ENCODE assay signal across 17 cellular contexts in genomic region chr17:41705271-41705991, GRCh38. TPM values are rescaled to one million over a fixed set of nuclear protein-coding genes. Genes with fewer than 3 reads are reported as not detected.
A peak's percentile ranks its signal among the peaks of the same experiment; 100 is the strongest.
DNase-seq lines count a peak whose midpoint lies in the region; ATAC-seq, FAIRE-seq and TF ChIP-seq lines count a peak whose summit lies in the region.
"Had no signal": no experiment of that assay in that cellular context is flagged by ENCODE, and none has a peak within 500 bp of the region (broad histone marks: within the 10 kb centered on the region; RNA-seq: fewer than 3 reads in every experiment).

No MANE protein-coding gene starts in this region.

- no peak overlapping the region for H3K4me3 ChIP-seq in cardiac fibroblast (replicated peaks in 1 of 2; ENCODE audit: low read depth in 2 of 2, low read length in 2 of 2)
- H3K4me3 ChIP-seq in HepG2 (replicated peaks in 1 of 3; ENCODE audit: insufficient read depth in 1 of 3, low read depth in 2 of 3, low read length in 3 of 3): peak overlapping the region in 2 of 3 experiments; percentile 8 to 29; a peak in 2 of 6 replicates
- H3K4me3 ChIP-seq in mucosa of descending colon: no peak overlapping the region
- H3K4me3 ChIP-seq in CD8-positive, alpha-beta memory T cell (ENCODE audit: low read length): no peak overlapping the region

- TF ChIP-seq CTCF in cardiac fibroblast (IDR thresholded peaks at IDR 0.05; ENCODE audit: low read depth, low read length) (no peak), HepG2 (CRISPR knock-in tag; IDR thresholded peaks at IDR 0.05) (no peak), GM13977 (IDR thresholded peaks at IDR 0.05; ENCODE audit: extremely low read depth, insufficient read depth, missing control alignments) (no peak), mucosa of descending colon (IDR thresholded peaks at IDR 0.05) (no peak)

- TF ChIP-seq RAD21 in HepG2 (CRISPR knock-in tag; IDR thresholded peaks at IDR 0.05): no peak

- CTCF ChIA-PET in activated naive CD4-positive, alpha-beta T cell treated with anti-CD3 and anti-CD28 coated beads, Interleukin-2, amount 10 ng/mL, durations not matched to agents 7 days and 5 days (lab: Charles Lee): interaction anchor here (2.1 kb wide), 1 partner anchor 9 kb away, joined by 8 read pairs; no protein-coding TSS in a partner anchor
- CTCF ChIA-PET in HepG2 (lab: Yijun Ruan, JAX; ENCODE audit: low intra/inter-chr PET ratio, low total read pairs): no interaction called here
- CTCF ChIA-PET in CD8-positive, alpha-beta memory T cell (lab: Charles Lee): interaction anchor here (6.0 kb wide), 1 partner anchor 10 kb away, joined by 35 read pairs; no protein-coding TSS in a partner anchor

- peaks cover 0 to 32% of the 10 kb centered on the region in 2 experiments; a peak in 3 of 5 replicates for H3K27me3 ChIP-seq in HepG2 (ENCODE audit: control insufficient read depth in 1 of 2, insufficient read depth in 2 of 2, low read length in 2 of 2)
- no peaks in the 10 kb centered on the region for H3K27me3 ChIP-seq in CD8-positive, alpha-beta memory T cell (ENCODE audit: insufficient read depth, low read length, poor library complexity, severe bottlenecking)

- TF ChIP-seq POLR2A in HepG2 (IDR thresholded peaks at IDR 0.05; ENCODE audit: insufficient read depth in 1 of 2, low read depth in 2 of 2, low read length in 2 of 2): no peak

- H3K9ac ChIP-seq in HepG2 (ENCODE audit: insufficient read depth, low read depth, low read length): no peak overlapping the region; the same call in 1 of the 2 replicates

- BruUV-seq in HepG2 (replicated peaks; lab: Mats Ljungman, UMichigan): no TSS peak

- TF ChIP-seq EP300 in HepG2 (IDR thresholded peaks at IDR 0.05; ENCODE audit: low read depth in 2 of 2, low read length in 2 of 2) (no peak), HepG2 (CRISPR knock-in tag; IDR thresholded peaks at IDR 0.05; ENCODE audit: borderline replicate concordance) (no peak)

- intact Hi-C loops in HepG2 (cut with micrococcal nuclease; ENCODE audit: unreplicated experiment) (no loop called here), mucosa of descending colon (cut with DNase I, micrococcal nuclease) (no loop called here)

- H3K27me3 Mint-ChIP-seq in activated naive CD4-positive, alpha-beta T cell treated with anti-CD3 and anti-CD28 coated beads, Interleukin-2, amount 50 U/mL, for 24 hours: no peaks in the 10 kb centered on the region
- H3K27me3 Mint-ChIP-seq in activated naive CD4-positive, alpha-beta T cell treated with anti-CD3 and anti-CD28 coated beads, Interleukin-2, amount 10 ng/mL, durations not matched to agents 7 days and 5 days: peaks cover 38% of the 10 kb centered on the region
- peaks cover 3 to 14% of the 10 kb centered on the region in 2 donors for H3K27me3 Mint-ChIP-seq in CD8-positive, alpha-beta memory T cell

- no peaks in the 10 kb centered on the region for H3K79me2 ChIP-seq in HepG2 (ENCODE audit: insufficient read depth, low read length)

- POLR2A ChIA-PET in HepG2 (lab: Yijun Ruan, JAX): interaction anchor here (0.8 to 5.2 kb wide), 4 partner anchors 9 to 106 kb away, joined by 5 to 82 read pairs (median 13); partner anchors contain the start of genes EIF1 and P3H4
- POLR2A ChIA-PET in CD8-positive, alpha-beta memory T cell (lab: Charles Lee): interaction anchor here (0.6 kb wide), 3 partner anchors 27 to 125 kb away, joined by 3 to 6 read pairs (median 5); no protein-coding TSS in a partner anchor

- ATAC-seq in HepG2 (peak; percentile 37), mucosa of descending colon (no peak), HG03469 (IDR thresholded peaks at IDR 0.05; ENCODE audit: unreplicated experiment) (no peak)

- H3K9me3 ChIP-seq in HepG2 (ENCODE audit: low read length) (no peaks in the 10 kb centered on the region), mucosa of descending colon (no peaks in the 10 kb centered on the region)
- no peaks in the 10 kb centered on the region for H3K9me3 ChIP-seq in CD8-positive, alpha-beta memory T cell (ENCODE audit: low read length)

- no peaks in the 10 kb centered on the region for H3K9me3 Mint-ChIP-seq in activated naive CD4-positive, alpha-beta T cell treated with anti-CD3 and anti-CD28 coated beads, Interleukin-2, amount 50 U/mL, for 24 hours
- H3K9me3 Mint-ChIP-seq in activated naive CD4-positive, alpha-beta T cell treated with anti-CD3 and anti-CD28 coated beads, Interleukin-2, amount 10 ng/mL, durations not matched to agents 7 days and 5 days: no peaks in the 10 kb centered on the region
- H3K9me3 Mint-ChIP-seq in CD8-positive, alpha-beta memory T cell: no peaks in the 10 kb centered on the region

- H3K4me1 ChIP-seq in HepG2 (ENCODE audit: insufficient read depth, low read length) (peaks cover 35% of the 10 kb centered on the region), mucosa of descending colon (ENCODE audit: low read depth) (no peaks in the 10 kb centered on the region)
- H3K4me1 ChIP-seq in CD8-positive, alpha-beta memory T cell (ENCODE audit: insufficient read depth, low read length): no peaks in the 10 kb centered on the region

- H4K20me1 ChIP-seq in HepG2 (ENCODE audit: insufficient read depth, low read length): no peaks in the 10 kb centered on the region

- H3K4me1 Mint-ChIP-seq in activated naive CD4-positive, alpha-beta T cell treated with anti-CD3 and anti-CD28 coated beads, Interleukin-2, amount 50 U/mL, for 24 hours: peaks cover 1% of the 10 kb centered on the region
- no peaks in the 10 kb centered on the region for H3K4me1 Mint-ChIP-seq in activated naive CD4-positive, alpha-beta T cell treated with anti-CD3 and anti-CD28 coated beads, Interleukin-2, amount 10 ng/mL, durations not matched to agents 7 days and 5 days
- H3K4me1 Mint-ChIP-seq in CD8-positive, alpha-beta memory T cell: peaks cover 0 to 5% (median 0%) of the 10 kb centered on the region in 3 donors

- no peak overlapping the region for H3K4me3 Mint-ChIP-seq in activated naive CD4-positive, alpha-beta T cell treated with anti-CD3 and anti-CD28 coated beads, Interleukin-2, amount 50 U/mL, for 24 hours
- H3K4me3 Mint-ChIP-seq in activated naive CD4-positive, alpha-beta T cell treated with anti-CD3 and anti-CD28 coated beads, Interleukin-2, amount 10 ng/mL, durations not matched to agents 7 days and 5 days: no peak overlapping the region
- no peak overlapping the region for H3K4me3 Mint-ChIP-seq in CD8-positive, alpha-beta memory T cell

- peak overlapping the region; percentile 61 for H3K4me2 ChIP-seq in HepG2 (ENCODE audit: low read depth, low read length)

- H3K27ac Mint-ChIP-seq in activated naive CD4-positive, alpha-beta T cell treated with anti-CD3 and anti-CD28 coated beads, Interleukin-2, amount 50 U/mL, for 24 hours: peak overlapping the region; percentile 20
- no peak overlapping the region for H3K27ac Mint-ChIP-seq in activated naive CD4-positive, alpha-beta T cell treated with anti-CD3 and anti-CD28 coated beads, Interleukin-2, amount 10 ng/mL, durations not matched to agents 7 days and 5 days
- no peak overlapping the region for H3K27ac Mint-ChIP-seq in CD8-positive, alpha-beta memory T cell

- H3K36me3 Mint-ChIP-seq in activated naive CD4-positive, alpha-beta T cell treated with anti-CD3 and anti-CD28 coated beads, Interleukin-2, amount 50 U/mL, for 24 hours: no peaks in the 10 kb centered on the region
- no peaks in the 10 kb centered on the region for H3K36me3 Mint-ChIP-seq in activated naive CD4-positive, alpha-beta T cell treated with anti-CD3 and anti-CD28 coated beads, Interleukin-2, amount 10 ng/mL, durations not matched to agents 7 days and 5 days
- H3K36me3 Mint-ChIP-seq in CD8-positive, alpha-beta memory T cell: no peaks in the 10 kb centered on the region

- FAIRE-seq in HepG2 (lab: Jason Lieb, UNC): no peak
- FAIRE-seq: A204.1, endometrium, GM18507, TTC549 had no signal

- no peaks in the 10 kb centered on the region for H3K36me3 ChIP-seq in HepG2 (replicated peaks in 1 of 2; ENCODE audit: control insufficient read depth in 1 of 2, insufficient read depth in 2 of 2, low read length in 2 of 2)
- no peaks in the 10 kb centered on the region for H3K36me3 ChIP-seq in mucosa of descending colon (ENCODE audit: low read depth)
- H3K36me3 ChIP-seq in CD8-positive, alpha-beta memory T cell (ENCODE audit: insufficient read depth, low read length): no peaks in the 10 kb centered on the region

- WGBS in HepG2 (ENCODE audit: low lambda C conversion rate): 27% methylated on average over 13 of the region's 13 CpGs

- DNase-seq in activated naive CD4-positive, alpha-beta T cell treated with anti-CD3 and anti-CD28 coated beads, Interleukin-2, amount 10 ng/mL, durations not matched to agents 7 days and 5 days: no peak
- DNase-seq in cardiac fibroblast (ENCODE audit: low read depth in 2 of 2) (peak; percentile 38 to 49), HepG2 (ENCODE audit: low spot score) (peak; percentile 39), GM13977 (ENCODE audit: low spot score) (no peak), mucosa of descending colon (no peak)
- no peak for DNase-seq in CD8-positive, alpha-beta memory T cell
- DNase-seq: DMS79 treated with DMSO at 0.1 percent for 48 hours, NCI-H510A, right cardiac atrium had no signal

- H2AFZ ChIP-seq in HepG2 (ENCODE audit: low read length): no peak overlapping the region

- H3K27ac ChIP-seq in HepG2 (ENCODE audit: extremely low read length, insufficient read depth, low read length): no peak overlapping the region
- H3K27ac ChIP-seq in CD8-positive, alpha-beta memory T cell (ENCODE audit: low read depth, low read length): no peak overlapping the region

- in situ Hi-C loops in HepG2 (cut with HindIII; ENCODE audit: extremely low pct_ligation_motif_present, low pct_unique_long_range_greater_than_20kb) (no loop called here), GM13977 (cut with MboI; ENCODE audit: low pct_unique_long_range_greater_than_20kb, low sequenced_read_pairs, unreplicated experiment) (no loop called here)

RNA-seq across cellular contexts. Expression of gene GAST, which starts 6.7 kb away (rescaled TPM):
- total RNA-seq in HepG2 (2016; rRNA removed; fragmentation: Illumina TruSeq; extraction: Trizol) (0.42 TPM in 1 of 2 replicates, not detected in the other), mucosa of descending colon (not detected)
- not detected in 2 replicates for total RNA-seq in HepG2 (2016; cell fraction: cytosol; rRNA removed; fragmentation: Illumina TruSeq; extraction: Trizol; ENCODE audit: low read depth)
- total RNA-seq in HepG2 (2016; cell fraction: insoluble cytoplasmic fraction; rRNA removed; fragmentation: Illumina TruSeq; extraction: Trizol): 0.52 TPM in 1 of 2 replicates, not detected in the other
- not detected in 2 replicates for total RNA-seq in HepG2 (2016; cell fraction: membrane; rRNA removed; fragmentation: Illumina TruSeq; extraction: Trizol)
- total RNA-seq in HepG2 (2016; cell fraction: nucleus; rRNA removed; fragmentation: Illumina TruSeq; extraction: Trizol): 1.4 TPM in 1 of 2 replicates, not detected in the other
- 0.32 and 0.65 TPM in 2 replicates for polyA plus RNA-seq in HepG2 (2011; rRNA removed)
- polyA plus RNA-seq in HepG2 (2011; cell fraction: cytosol; rRNA removed): 0.32 and 0.93 TPM in 2 replicates
- not detected in 2 replicates for polyA plus RNA-seq in HepG2 (2011; cell fraction: nucleus; rRNA removed)
- 0.56 and 4.9 TPM in 2 replicates for polyA plus RNA-seq in HepG2 (2012)
- polyA plus RNA-seq in HepG2 (2016; cell fraction: cytosol; fragmentation: Illumina TruSeq; extraction: Trizol; ENCODE audit: low read depth): not detected in 2 replicates
- 1.1 TPM in 1 of 2 replicates, not detected in the other for polyA plus RNA-seq in HepG2 (2016; cell fraction: insoluble cytoplasmic fraction; fragmentation: Illumina TruSeq; extraction: Trizol; ENCODE audit: low read depth)
- polyA plus RNA-seq in HepG2 (2016; cell fraction: membrane; fragmentation: Illumina TruSeq; extraction: Trizol; ENCODE audit: low read depth): not detected in 2 replicates
- polyA plus RNA-seq in HepG2 (2016; cell fraction: nucleus; fragmentation: Illumina TruSeq; extraction: Trizol; ENCODE audit: insufficient read depth, low read depth): 1.4 TPM in 1 of 2 replicates, not detected in the other
- 0.58 TPM in 1 of 2 replicates, not detected in the other for polyA minus RNA-seq in HepG2 (2011; rRNA and poly(A)+ RNA removed; ENCODE audit: low replicate concordance)
- polyA minus RNA-seq in HepG2 (2011; cell fraction: cytosol; rRNA and poly(A)+ RNA removed): not detected in 2 replicates
- not detected in 2 replicates for polyA minus RNA-seq in HepG2 (2011; cell fraction: nucleus; rRNA and poly(A)+ RNA removed)
- not detected for total RNA-seq in CD8-positive, alpha-beta memory T cell
- polyA plus RNA-seq in CD8-positive, alpha-beta memory T cell: not detected
- total RNA-seq: mononuclear cell, right cardiac atrium, RPMI7951 had no signal
- polyA plus RNA-seq: right cardiac atrium had no signal

RNA-seq across cellular contexts. Expression of gene EIF1, which starts 16.7 kb away (rescaled TPM):
- total RNA-seq in HepG2 (2016; rRNA removed; fragmentation: Illumina TruSeq; extraction: Trizol): 147 and 199 TPM in 2 replicates
- total RNA-seq in HepG2 (2016; cell fraction: cytosol; rRNA removed; fragmentation: Illumina TruSeq; extraction: Trizol; ENCODE audit: low read depth): 90.4 and 105 TPM in 2 replicates
- total RNA-seq in HepG2 (2016; cell fraction: insoluble cytoplasmic fraction; rRNA removed; fragmentation: Illumina TruSeq; extraction: Trizol): 134 and 191 TPM in 2 replicates
- 209 and 226 TPM in 2 replicates for total RNA-seq in HepG2 (2016; cell fraction: membrane; rRNA removed; fragmentation: Illumina TruSeq; extraction: Trizol)
- 237 and 265 TPM in 2 replicates for total RNA-seq in HepG2 (2016; cell fraction: nucleus; rRNA removed; fragmentation: Illumina TruSeq; extraction: Trizol)
- 388 and 517 TPM in 2 replicates for polyA plus RNA-seq in HepG2 (2011; rRNA removed)
- polyA plus RNA-seq in HepG2 (2011; cell fraction: cytosol; rRNA removed): 157 and 242 TPM in 2 replicates
- 346 and 409 TPM in 2 replicates for polyA plus RNA-seq in HepG2 (2011; cell fraction: nucleus; rRNA removed)
- 1,096 and 1,427 TPM in 2 replicates for polyA plus RNA-seq in HepG2 (2012)
- 537 and 540 TPM in 2 replicates for polyA plus RNA-seq in HepG2 (2016; cell fraction: cytosol; fragmentation: Illumina TruSeq; extraction: Trizol; ENCODE audit: low read depth)
- 606 and 702 TPM in 2 replicates for polyA plus RNA-seq in HepG2 (2016; cell fraction: insoluble cytoplasmic fraction; fragmentation: Illumina TruSeq; extraction: Trizol; ENCODE audit: low read depth)
- 490 and 548 TPM in 2 replicates for polyA plus RNA-seq in HepG2 (2016; cell fraction: membrane; fragmentation: Illumina TruSeq; extraction: Trizol; ENCODE audit: low read depth)
- 691 and 695 TPM in 2 replicates for polyA plus RNA-seq in HepG2 (2016; cell fraction: nucleus; fragmentation: Illumina TruSeq; extraction: Trizol; ENCODE audit: insufficient read depth, low read depth)
- polyA minus RNA-seq in HepG2 (2011; rRNA and poly(A)+ RNA removed; ENCODE audit: low replicate concordance): 70.2 and 87.8 TPM in 2 replicates
- polyA minus RNA-seq in HepG2 (2011; cell fraction: cytosol; rRNA and poly(A)+ RNA removed): 159 and 198 TPM in 2 replicates
- 333 and 395 TPM in 2 replicates for polyA minus RNA-seq in HepG2 (2011; cell fraction: nucleus; rRNA and poly(A)+ RNA removed)
- total RNA-seq in mucosa of descending colon: 100 to 1,000 TPM; 547 to 915 (median 566) TPM
- total RNA-seq in CD8-positive, alpha-beta memory T cell: 1,000 to 10,000 TPM; 1,446 to 1,504 TPM
- polyA plus RNA-seq in CD8-positive, alpha-beta memory T cell: 1,526 TPM

RNA-seq across cellular contexts. Expression of gene HAP1, which starts 29.0 kb away (rescaled TPM):
- total RNA-seq in HepG2 (2016; rRNA removed; fragmentation: Illumina TruSeq; extraction: Trizol) (0.07 and 0.08 TPM in 2 replicates), mucosa of descending colon (1 to 10 TPM in 1 of 3 donors, under 1 TPM in 2; 0.12 to 2.8 (median 0.32) TPM)
- total RNA-seq in HepG2 (2016; cell fraction: cytosol; rRNA removed; fragmentation: Illumina TruSeq; extraction: Trizol; ENCODE audit: low read depth): not detected in 2 replicates
- 0.07 and 0.11 TPM in 2 replicates for total RNA-seq in HepG2 (2016; cell fraction: insoluble cytoplasmic fraction; rRNA removed; fragmentation: Illumina TruSeq; extraction: Trizol)
- total RNA-seq in HepG2 (2016; cell fraction: membrane; rRNA removed; fragmentation: Illumina TruSeq; extraction: Trizol): 0.03 TPM in 1 of 2 replicates, not detected in the other
- total RNA-seq in HepG2 (2016; cell fraction: nucleus; rRNA removed; fragmentation: Illumina TruSeq; extraction: Trizol): 0.12 TPM in 1 of 2 replicates, not detected in the other
- 0.07 and 0.30 TPM in 2 replicates for polyA plus RNA-seq in HepG2 (2011; rRNA removed)
- 0.07 and 0.08 TPM in 2 replicates for polyA plus RNA-seq in HepG2 (2011; cell fraction: cytosol; rRNA removed)
- polyA plus RNA-seq in HepG2 (2011; cell fraction: nucleus; rRNA removed): 1.1 TPM in 2 replicates
- 0.13 and 0.19 TPM in 2 replicates for polyA plus RNA-seq in HepG2 (2012)
- not detected in 2 replicates for polyA plus RNA-seq in HepG2 (2016; cell fraction: cytosol; fragmentation: Illumina TruSeq; extraction: Trizol; ENCODE audit: low read depth)
- polyA plus RNA-seq in HepG2 (2016; cell fraction: insoluble cytoplasmic fraction; fragmentation: Illumina TruSeq; extraction: Trizol; ENCODE audit: low read depth): 0.11 TPM in 1 of 2 replicates, not detected in the other
- polyA plus RNA-seq in HepG2 (2016; cell fraction: membrane; fragmentation: Illumina TruSeq; extraction: Trizol; ENCODE audit: low read depth): not detected in 2 replicates
- 0.11 and 0.15 TPM in 2 replicates for polyA plus RNA-seq in HepG2 (2016; cell fraction: nucleus; fragmentation: Illumina TruSeq; extraction: Trizol; ENCODE audit: insufficient read depth, low read depth)
- polyA minus RNA-seq in HepG2 (2011; rRNA and poly(A)+ RNA removed; ENCODE audit: low replicate concordance): 0.07 TPM in 1 of 2 replicates, not detected in the other
- not detected in 2 replicates for polyA minus RNA-seq in HepG2 (2011; cell fraction: cytosol; rRNA and poly(A)+ RNA removed)
- 0.12 and 0.26 TPM in 2 replicates for polyA minus RNA-seq in HepG2 (2011; cell fraction: nucleus; rRNA and poly(A)+ RNA removed)
- total RNA-seq in CD8-positive, alpha-beta memory T cell: under 1 TPM; 0.13 to 0.18 TPM
- polyA plus RNA-seq in CD8-positive, alpha-beta memory T cell: not detected
- total RNA-seq: mononuclear cell, right cardiac atrium, RPMI7951 had no signal

Comparison
In these comparisons a context has a peak if more than half of its experiments do, and no peak if none do; other contexts are left out.
1. DNase-seq: peak in cardiac fibroblast (2 of 2) and HepG2 (single experiment); none in activated naive CD4-positive, alpha-beta T cell treated with anti-CD3 and anti-CD28 coated beads, Interleukin-2, amount 10 ng/mL, durations not matched to agents 7 days and 5 days (single experiment), GM13977 (single experiment), mucosa of descending colon (0 of 3) and CD8-positive, alpha-beta memory T cell (0 of 5).
2. H3K4me3 ChIP-seq: peak in HepG2 (2 of 3); none in cardiac fibroblast (0 of 2), mucosa of descending colon (single experiment) and CD8-positive, alpha-beta memory T cell (single experiment).